In genomic region chr6:154002894-154003293, GRCh38 we compare ENCODE assay signal across 11 cellular contexts. TPM values are rescaled to one million over a fixed set of nuclear protein-coding genes. Genes with fewer than 3 reads are reported as not detected.
"Had no signal": no experiment of that assay in that cellular context is flagged by ENCODE, and none has a peak within 500 bp of the region (broad histone marks: within the 10 kb centered on the region; RNA-seq: fewer than 3 reads in every experiment).

No MANE protein-coding gene starts in this region.

- H3K4me1 Mint-ChIP-seq: GM23338, IgD-negative memory B cell had no signal

- ATAC-seq: GM23338, HCT116 had no signal

- H3K4me1 ChIP-seq: HAP-1 had no signal

- H3K4me2 ChIP-seq: GM23338 had no signal

- FAIRE-seq: HepG2 had no signal

- H3K27me3 Mint-ChIP-seq: IgD-negative memory B cell had no signal

- H3K27ac ChIP-seq: HL-60 had no signal

- H3K36me3 ChIP-seq: HAP-1 had no signal

- H3K36me3 Mint-ChIP-seq: IgD-negative memory B cell had no signal

- DNase-seq: H7, HFFc6, KBM-7 had no signal

- H3K4me3 ChIP-seq: GM23338, HAP-1 had no signal

- H3K9me3 ChIP-seq: HAP-1 had no signal

- H3K4me3 Mint-ChIP-seq: GM23338, HFFc6, IgD-negative memory B cell had no signal

- H2AFZ ChIP-seq: GM23338 had no signal

- H3K27ac Mint-ChIP-seq: GM23338, HFFc6, IgD-negative memory B cell had no signal

RNA-seq across cellular contexts. Expression of gene OPRM1, which starts 36.1 kb away (rescaled TPM):
- total RNA-seq: H4, H7, HepG2, HFFc6, HT1080 had no signal
- polyA plus RNA-seq: GM23338, HepG2, IgD-negative memory B cell had no signal
